ENCODE assay signal across 19 cellular contexts in the genomic region with DNA sequence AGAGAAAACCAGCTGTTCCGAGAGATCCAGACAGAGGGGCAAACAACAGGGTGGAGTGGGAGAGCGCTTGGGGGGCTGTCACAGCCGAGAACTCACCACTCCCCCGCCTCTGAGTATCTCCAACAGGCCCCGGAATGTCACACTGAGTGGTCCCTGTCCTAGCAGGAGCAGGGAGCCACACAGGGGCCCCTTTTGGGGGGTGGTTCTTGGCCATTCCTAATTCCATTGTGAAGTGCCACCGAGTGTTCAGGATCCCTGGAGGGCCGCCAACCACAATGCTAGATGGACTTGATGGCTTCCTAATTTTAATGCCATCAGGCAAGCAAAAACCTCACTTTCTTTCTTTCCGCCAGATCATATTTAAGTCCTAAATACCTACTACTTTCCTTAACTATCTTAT. TPM values are rescaled to one million over a fixed set of nuclear protein-coding genes. Genes with fewer than 3 reads are reported as not detected.
DNase-seq lines count a peak whose midpoint lies in the region; ATAC-seq, FAIRE-seq and TF ChIP-seq lines count a peak whose summit lies in the region.
"Had no signal": no experiment of that assay in that cellular context is flagged by ENCODE, and none has a peak within 500 bp of the region (broad histone marks: within the 10 kb centered on the region; RNA-seq: fewer than 3 reads in every experiment).

No MANE protein-coding gene starts in this region.

- H3K4me3 ChIP-seq in kidney (ENCODE audit: low read length in 2 of 2) (no peak overlapping the region), osteoblast (ENCODE audit: insufficient read depth, low read length) (no peak overlapping the region), upper lobe of right lung (peak overlapping the region; percentile 48)
- H3K4me3 ChIP-seq: BLaER1 had no signal

- intact Hi-C loops in kidney (cut with DNase I): no loop called here
- intact Hi-C loops in upper lobe of right lung (cut with DNase I): no loop called here

- peak; percentile 57 for DNase-seq in kidney
- DNase-seq in osteoblast (ENCODE audit: insufficient read length, low spot score, missing footprints): peak; percentile 26
- DNase-seq in upper lobe of right lung: peak; percentile 62
- DNase-seq in ecto neural progenitor cell (ENCODE audit: low spot score): no peak
- DNase-seq: Caco-2; CD4-positive, CD25-positive, alpha-beta regulatory T cell; CD8-positive, alpha-beta T cell; DMS153; DND-41; GOT3; H7; HCEC 1CT had no signal

- peaks cover 33% of the 10 kb centered on the region for H3K27me3 ChIP-seq in osteoblast (ENCODE audit: insufficient read depth, low read length)
- H3K27me3 ChIP-seq in upper lobe of right lung: no peaks in the 10 kb centered on the region
- H3K27me3 ChIP-seq: BLaER1 had no signal

- no peak for ATAC-seq in upper lobe of right lung
- no peak for ATAC-seq in HG03565 (IDR thresholded peaks at IDR 0.05; ENCODE audit: unreplicated experiment)
- ATAC-seq in GM21447 (IDR thresholded peaks at IDR 0.05; ENCODE audit: unreplicated experiment): no peak
- ATAC-seq: CD8-positive, alpha-beta T cell had no signal

- H3K4me2 ChIP-seq in osteoblast (ENCODE audit: insufficient read depth, low read length): no peak overlapping the region

- no peak overlapping the region for H3K27ac ChIP-seq in kidney (ENCODE audit: low read depth in 2 of 2, low read length in 2 of 2)
- no peak overlapping the region for H3K27ac ChIP-seq in osteoblast (ENCODE audit: low read depth, low read length)
- no peak overlapping the region for H3K27ac ChIP-seq in upper lobe of right lung
- H3K27ac ChIP-seq: BLaER1, C4-2B had no signal

- no peak overlapping the region for H3K9ac ChIP-seq in kidney (ENCODE audit: low read length in 2 of 2)

- H3K4me1 ChIP-seq in kidney (ENCODE audit: control insufficient read depth in 1 of 2, insufficient read depth in 1 of 2, low read depth in 1 of 2, low read length in 2 of 2): no peaks in the 10 kb centered on the region
- no peaks in the 10 kb centered on the region for H3K4me1 ChIP-seq in osteoblast (ENCODE audit: insufficient read depth, low read length)
- H3K4me1 ChIP-seq in upper lobe of right lung: no peaks in the 10 kb centered on the region
- H3K4me1 ChIP-seq: Caco-2 had no signal

- no peak overlapping the region for H2AFZ ChIP-seq in osteoblast (ENCODE audit: low read length)

- H3K79me2 ChIP-seq in osteoblast (ENCODE audit: insufficient read depth, low read length): no peaks in the 10 kb centered on the region

- no peaks in the 10 kb centered on the region for H3K9me3 ChIP-seq in kidney (ENCODE audit: control insufficient read depth in 1 of 2, low read length in 2 of 2)
- no peaks in the 10 kb centered on the region for H3K9me3 ChIP-seq in osteoblast (ENCODE audit: low read depth, low read length)
- no peaks in the 10 kb centered on the region for H3K9me3 ChIP-seq in upper lobe of right lung
- H3K9me3 ChIP-seq: BLaER1, Caco-2 had no signal

- no peak for FAIRE-seq in kidney (lab: Jason Lieb, UNC)
- FAIRE-seq: G401.6, GM12892, GM19239 had no signal

- no peaks in the 10 kb centered on the region for H4K20me1 ChIP-seq in osteoblast (ENCODE audit: insufficient read depth, low read length)
- H4K20me1 ChIP-seq: BLaER1 had no signal

- TF ChIP-seq CTCF in kidney (IDR thresholded peaks at IDR 0.05; ENCODE audit: borderline replicate concordance, extremely low read depth, insufficient read depth) (no peak), osteoblast (IDR thresholded peaks at IDR 0.05; ENCODE audit: extremely low read depth, low read depth, low read length) (no peak), upper lobe of right lung (IDR thresholded peaks at IDR 0.05) (no peak)

- H3K36me3 ChIP-seq in kidney (ENCODE audit: control insufficient read depth in 1 of 2, insufficient read depth in 2 of 2, low read length in 2 of 2) (peaks cover 0 to 3% of the 10 kb centered on the region in 2 donors), osteoblast (ENCODE audit: insufficient read depth, low read length) (no peaks in the 10 kb centered on the region), upper lobe of right lung (peaks cover 57% of the 10 kb centered on the region)

RNA-seq across cellular contexts. Expression of a gene that starts 16.8 kb away (rescaled TPM):
- 35.5 TPM for total RNA-seq in kidney
- polyA plus RNA-seq in kidney (ENCODE audit: insufficient read depth, low read depth, low replicate concordance): 5.5 TPM
- total RNA-seq in osteoblast: 0.88 and 1.4 TPM in 2 replicates
- 598 TPM for total RNA-seq in upper lobe of right lung

RNA-seq across cellular contexts. Expression of a gene that starts 55.8 kb away (rescaled TPM):
- total RNA-seq in kidney: 134 TPM
- 102 TPM for polyA plus RNA-seq in kidney (ENCODE audit: insufficient read depth, low read depth, low replicate concordance)
- 64.2 and 81.1 TPM in 2 replicates for total RNA-seq in osteoblast
- 116 TPM for total RNA-seq in upper lobe of right lung

Comparison
In these comparisons a context has a peak if more than half of its experiments do, and no peak if none do; other contexts are left out.
1. RNA of a gene that starts 16.8 kb away (total RNA-seq): 598 TPM in upper lobe of right lung (single experiment); 35.5 TPM in kidney (single experiment) and 0.88 to 1.4 TPM in osteoblast; every median in the first group is over 10 times any median in the second.